ENCODE assay signal across 2 cellular contexts in genomic region chr12:64612843-64613242, GRCh38.
TF ChIP-seq lines count a peak whose summit lies in the region.

No MANE protein-coding gene starts in this region.

TF ChIP-seq in H1, 55 proteins besides CTCF, POLR2A, EP300 and RAD21:
- TF ChIP-seq SIN3A (conservative IDR thresholded peaks at IDR 0.05 in 1 of 2, IDR thresholded peaks at IDR 0.05 in 1 of 2; ENCODE audit: low read depth in 1 of 2, low read length in 2 of 2) (no peak), EGR1 (IDR thresholded peaks at IDR 0.05; ENCODE audit: borderline replicate concordance, low read depth, low read length) (no peak), RBBP5 (IDR thresholded peaks at IDR 0.05; ENCODE audit: borderline replicate concordance, low read depth, low read length) (no peak), CBX8 (IDR thresholded peaks at IDR 0.05; ENCODE audit: borderline replicate concordance, low read depth, low read length) (no peak)

TF ChIP-seq in HEK293T, 16 proteins besides CTCF, POLR2A, EP300 and RAD21:
- TF ChIP-seq CTBP1 (IDR thresholded peaks at IDR 0.05; ENCODE audit: borderline replicate concordance) (no peak), FOXK2 (IDR thresholded peaks at IDR 0.05) (no peak), SP1 (IDR thresholded peaks at IDR 0.05) (no peak), HDGF (IDR thresholded peaks at IDR 0.05; ENCODE audit: borderline replicate concordance) (no peak), LEF1 (IDR thresholded peaks at IDR 0.05; ENCODE audit: borderline replicate concordance) (no peak), ELF4 (IDR thresholded peaks at IDR 0.05) (no peak), SUZ12 (IDR thresholded peaks at IDR 0.05) (no peak), L3MBTL2 (conservative IDR thresholded peaks at IDR 0.05) (no peak), FOXM1 (IDR thresholded peaks at IDR 0.05; ENCODE audit: borderline replicate concordance) (no peak), ARNT (IDR thresholded peaks at IDR 0.05) (no peak), TARDBP (IDR thresholded peaks at IDR 0.05) (no peak), ZNF384 (IDR thresholded peaks at IDR 0.05) (no peak), NFRKB (IDR thresholded peaks at IDR 0.05) (no peak)
